In the genomic region with DNA sequence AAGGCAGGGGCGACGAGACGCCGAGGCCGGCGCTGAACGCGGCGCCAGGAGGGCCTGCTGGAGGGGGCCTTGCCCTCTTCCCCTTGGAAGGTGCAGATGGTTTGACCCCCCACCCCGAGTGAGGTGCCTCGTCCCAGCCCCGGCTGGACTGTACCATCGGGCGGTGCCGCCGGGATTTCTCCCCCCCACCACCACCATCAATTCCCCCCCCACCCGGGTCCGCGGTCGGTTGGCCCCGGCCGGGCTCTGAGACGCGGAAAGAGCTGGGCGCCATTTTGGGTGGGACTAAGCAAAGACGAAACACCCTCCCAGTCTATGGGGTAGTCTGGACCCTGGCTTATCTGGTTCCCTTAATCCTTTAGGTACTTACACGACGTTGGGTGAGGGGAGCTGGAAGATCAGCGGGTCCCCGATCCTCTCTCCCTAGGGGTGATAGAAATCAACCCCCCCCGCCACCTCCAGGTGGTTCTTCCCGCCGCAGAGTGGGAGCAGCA, we compare ENCODE assay signal across 1 cellular context.
TF ChIP-seq lines count a peak whose summit lies in the region.

A gene with protein sequence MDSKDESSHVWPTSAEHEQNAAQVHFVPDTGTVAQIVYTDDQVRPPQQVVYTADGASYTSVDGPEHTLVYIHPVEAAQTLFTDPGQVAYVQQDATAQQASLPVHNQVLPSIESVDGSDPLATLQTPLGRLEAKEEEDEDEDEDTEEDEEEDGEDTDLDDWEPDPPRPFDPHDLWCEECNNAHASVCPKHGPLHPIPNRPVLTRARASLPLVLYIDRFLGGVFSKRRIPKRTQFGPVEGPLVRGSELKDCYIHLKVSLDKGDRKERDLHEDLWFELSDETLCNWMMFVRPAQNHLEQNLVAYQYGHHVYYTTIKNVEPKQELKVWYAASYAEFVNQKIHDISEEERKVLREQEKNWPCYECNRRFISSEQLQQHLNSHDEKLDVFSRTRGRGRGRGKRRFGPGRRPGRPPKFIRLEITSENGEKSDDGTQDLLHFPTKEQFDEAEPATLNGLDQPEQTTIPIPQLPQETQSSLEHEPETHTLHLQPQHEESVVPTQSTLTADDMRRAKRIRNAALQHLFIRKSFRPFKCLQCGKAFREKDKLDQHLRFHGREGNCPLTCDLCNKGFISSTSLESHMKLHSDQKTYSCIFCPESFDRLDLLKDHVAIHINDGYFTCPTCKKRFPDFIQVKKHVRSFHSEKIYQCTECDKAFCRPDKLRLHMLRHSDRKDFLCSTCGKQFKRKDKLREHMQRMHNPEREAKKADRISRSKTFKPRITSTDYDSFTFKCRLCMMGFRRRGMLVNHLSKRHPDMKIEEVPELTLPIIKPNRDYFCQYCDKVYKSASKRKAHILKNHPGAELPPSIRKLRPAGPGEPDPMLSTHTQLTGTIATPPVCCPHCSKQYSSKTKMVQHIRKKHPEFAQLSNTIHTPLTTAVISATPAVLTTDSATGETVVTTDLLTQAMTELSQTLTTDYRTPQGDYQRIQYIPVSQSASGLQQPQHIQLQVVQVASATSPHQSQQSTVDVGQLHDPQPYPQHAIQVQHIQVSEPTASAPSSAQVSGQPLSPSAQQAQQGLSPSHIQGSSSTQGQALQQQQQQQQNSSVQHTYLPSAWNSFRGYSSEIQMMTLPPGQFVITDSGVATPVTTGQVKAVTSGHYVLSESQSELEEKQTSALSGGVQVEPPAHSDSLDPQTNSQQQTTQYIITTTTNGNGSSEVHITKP (minus strand): TSS at position 484 of the 494 bp plus-strand sequence. CDS start 41,871 bp downstream, outside the sequence.

TF ChIP-seq in HepG2, 621 proteins besides CTCF, POLR2A, EP300 and RAD21 (continues in another document):
- TF ChIP-seq SP2 (CRISPR knock-in tag; IDR thresholded peaks at IDR 0.05) = peak; percentile 40; the same call in 1 of the 2 replicates
- TF ChIP-seq XRCC5 (optimal IDR thresholded peaks at IDR 0.05; ENCODE audit: low read length) = peak; percentile 10
- TF ChIP-seq TBL1XR1 (IDR thresholded peaks at IDR 0.05; ENCODE audit: borderline replicate concordance, low read length, partially characterized antibody) = peak; percentile 42
- TF ChIP-seq, protein P1, sequence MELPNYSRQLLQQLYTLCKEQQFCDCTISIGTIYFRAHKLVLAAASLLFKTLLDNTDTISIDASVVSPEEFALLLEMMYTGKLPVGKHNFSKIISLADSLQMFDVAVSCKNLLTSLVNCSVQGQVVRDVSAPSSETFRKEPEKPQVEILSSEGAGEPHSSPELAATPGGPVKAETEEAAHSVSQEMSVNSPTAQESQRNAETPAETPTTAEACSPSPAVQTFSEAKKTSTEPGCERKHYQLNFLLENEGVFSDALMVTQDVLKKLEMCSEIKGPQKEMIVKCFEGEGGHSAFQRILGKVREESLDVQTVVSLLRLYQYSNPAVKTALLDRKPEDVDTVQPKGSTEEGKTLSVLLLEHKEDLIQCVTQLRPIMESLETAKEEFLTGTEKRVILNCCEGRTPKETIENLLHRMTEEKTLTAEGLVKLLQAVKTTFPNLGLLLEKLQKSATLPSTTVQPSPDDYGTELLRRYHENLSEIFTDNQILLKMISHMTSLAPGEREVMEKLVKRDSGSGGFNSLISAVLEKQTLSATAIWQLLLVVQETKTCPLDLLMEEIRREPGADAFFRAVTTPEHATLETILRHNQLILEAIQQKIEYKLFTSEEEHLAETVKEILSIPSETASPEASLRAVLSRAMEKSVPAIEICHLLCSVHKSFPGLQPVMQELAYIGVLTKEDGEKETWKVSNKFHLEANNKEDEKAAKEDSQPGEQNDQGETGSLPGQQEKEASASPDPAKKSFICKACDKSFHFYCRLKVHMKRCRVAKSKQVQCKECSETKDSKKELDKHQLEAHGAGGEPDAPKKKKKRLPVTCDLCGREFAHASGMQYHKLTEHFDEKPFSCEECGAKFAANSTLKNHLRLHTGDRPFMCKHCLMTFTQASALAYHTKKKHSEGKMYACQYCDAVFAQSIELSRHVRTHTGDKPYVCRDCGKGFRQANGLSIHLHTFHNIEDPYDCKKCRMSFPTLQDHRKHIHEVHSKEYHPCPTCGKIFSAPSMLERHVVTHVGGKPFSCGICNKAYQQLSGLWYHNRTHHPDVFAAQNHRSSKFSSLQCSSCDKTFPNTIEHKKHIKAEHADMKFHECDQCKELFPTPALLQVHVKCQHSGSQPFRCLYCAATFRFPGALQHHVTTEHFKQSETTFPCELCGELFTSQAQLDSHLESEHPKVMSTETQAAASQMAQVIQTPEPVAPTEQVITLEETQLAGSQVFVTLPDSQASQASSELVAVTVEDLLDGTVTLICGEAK (IDR thresholded peaks at IDR 0.05) = no peak
- TF ChIP-seq, protein P1 (CRISPR knock-in tag; IDR thresholded peaks at IDR 0.05) = no peak
- TF ChIP-seq ZKSCAN8 (CRISPR knock-in tag; IDR thresholded peaks at IDR 0.05; ENCODE audit: borderline replicate concordance) = no peak
- TF ChIP-seq PCBP1 (IDR thresholded peaks at IDR 0.05; ENCODE audit: borderline replicate concordance, low read depth, low read length) = peak; percentile 86; the same call in 1 of the 2 replicates
- 0 out of 2 replicates have a peak, but pooled peaks have one; percentile 27 for TF ChIP-seq RXRB (CRISPR knock-in tag; IDR thresholded peaks at IDR 0.05; ENCODE audit: borderline replicate concordance)
- TF ChIP-seq, protein P2, sequence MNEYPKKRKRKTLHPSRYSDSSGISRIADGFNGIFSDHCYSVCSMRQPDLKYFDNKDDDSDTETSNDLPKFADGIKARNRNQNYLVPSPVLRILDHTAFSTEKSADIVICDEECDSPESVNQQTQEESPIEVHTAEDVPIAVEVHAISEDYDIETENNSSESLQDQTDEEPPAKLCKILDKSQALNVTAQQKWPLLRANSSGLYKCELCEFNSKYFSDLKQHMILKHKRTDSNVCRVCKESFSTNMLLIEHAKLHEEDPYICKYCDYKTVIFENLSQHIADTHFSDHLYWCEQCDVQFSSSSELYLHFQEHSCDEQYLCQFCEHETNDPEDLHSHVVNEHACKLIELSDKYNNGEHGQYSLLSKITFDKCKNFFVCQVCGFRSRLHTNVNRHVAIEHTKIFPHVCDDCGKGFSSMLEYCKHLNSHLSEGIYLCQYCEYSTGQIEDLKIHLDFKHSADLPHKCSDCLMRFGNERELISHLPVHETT (CRISPR knock-in tag; conservative IDR thresholded peaks at IDR 0.05) = peak; percentile 63
- TF ChIP-seq, protein P3, sequence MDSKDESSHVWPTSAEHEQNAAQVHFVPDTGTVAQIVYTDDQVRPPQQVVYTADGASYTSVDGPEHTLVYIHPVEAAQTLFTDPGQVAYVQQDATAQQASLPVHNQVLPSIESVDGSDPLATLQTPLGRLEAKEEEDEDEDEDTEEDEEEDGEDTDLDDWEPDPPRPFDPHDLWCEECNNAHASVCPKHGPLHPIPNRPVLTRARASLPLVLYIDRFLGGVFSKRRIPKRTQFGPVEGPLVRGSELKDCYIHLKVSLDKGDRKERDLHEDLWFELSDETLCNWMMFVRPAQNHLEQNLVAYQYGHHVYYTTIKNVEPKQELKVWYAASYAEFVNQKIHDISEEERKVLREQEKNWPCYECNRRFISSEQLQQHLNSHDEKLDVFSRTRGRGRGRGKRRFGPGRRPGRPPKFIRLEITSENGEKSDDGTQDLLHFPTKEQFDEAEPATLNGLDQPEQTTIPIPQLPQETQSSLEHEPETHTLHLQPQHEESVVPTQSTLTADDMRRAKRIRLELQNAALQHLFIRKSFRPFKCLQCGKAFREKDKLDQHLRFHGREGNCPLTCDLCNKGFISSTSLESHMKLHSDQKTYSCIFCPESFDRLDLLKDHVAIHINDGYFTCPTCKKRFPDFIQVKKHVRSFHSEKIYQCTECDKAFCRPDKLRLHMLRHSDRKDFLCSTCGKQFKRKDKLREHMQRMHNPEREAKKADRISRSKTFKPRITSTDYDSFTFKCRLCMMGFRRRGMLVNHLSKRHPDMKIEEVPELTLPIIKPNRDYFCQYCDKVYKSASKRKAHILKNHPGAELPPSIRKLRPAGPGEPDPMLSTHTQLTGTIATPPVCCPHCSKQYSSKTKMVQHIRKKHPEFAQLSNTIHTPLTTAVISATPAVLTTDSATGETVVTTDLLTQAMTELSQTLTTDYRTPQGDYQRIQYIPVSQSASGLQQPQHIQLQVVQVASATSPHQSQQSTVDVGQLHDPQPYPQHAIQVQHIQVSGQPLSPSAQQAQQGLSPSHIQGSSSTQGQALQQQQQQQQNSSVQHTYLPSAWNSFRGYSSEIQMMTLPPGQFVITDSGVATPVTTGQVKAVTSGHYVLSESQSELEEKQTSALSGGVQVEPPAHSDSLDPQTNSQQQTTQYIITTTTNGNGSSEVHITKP (CRISPR knock-in tag; IDR thresholded peaks at IDR 0.05; ENCODE audit: low read depth) = peak; percentile 98
- no peak for TF ChIP-seq ATM (IDR thresholded peaks at IDR 0.05; ENCODE audit: borderline replicate concordance)
- TF ChIP-seq PHF5A (CRISPR knock-in tag; IDR thresholded peaks at IDR 0.05; ENCODE audit: low read depth, unreplicated experiment) = peak; percentile 6
- TF ChIP-seq, protein P4, sequence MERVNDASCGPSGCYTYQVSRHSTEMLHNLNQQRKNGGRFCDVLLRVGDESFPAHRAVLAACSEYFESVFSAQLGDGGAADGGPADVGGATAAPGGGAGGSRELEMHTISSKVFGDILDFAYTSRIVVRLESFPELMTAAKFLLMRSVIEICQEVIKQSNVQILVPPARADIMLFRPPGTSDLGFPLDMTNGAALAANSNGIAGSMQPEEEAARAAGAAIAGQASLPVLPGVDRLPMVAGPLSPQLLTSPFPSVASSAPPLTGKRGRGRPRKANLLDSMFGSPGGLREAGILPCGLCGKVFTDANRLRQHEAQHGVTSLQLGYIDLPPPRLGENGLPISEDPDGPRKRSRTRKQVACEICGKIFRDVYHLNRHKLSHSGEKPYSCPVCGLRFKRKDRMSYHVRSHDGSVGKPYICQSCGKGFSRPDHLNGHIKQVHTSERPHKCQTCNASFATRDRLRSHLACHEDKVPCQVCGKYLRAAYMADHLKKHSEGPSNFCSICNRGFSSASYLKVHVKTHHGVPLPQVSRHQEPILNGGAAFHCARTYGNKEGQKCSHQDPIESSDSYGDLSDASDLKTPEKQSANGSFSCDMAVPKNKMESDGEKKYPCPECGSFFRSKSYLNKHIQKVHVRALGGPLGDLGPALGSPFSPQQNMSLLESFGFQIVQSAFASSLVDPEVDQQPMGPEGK (CRISPR knock-in tag; IDR thresholded peaks at IDR 0.05) = peak; percentile 98
- peak; percentile 42; the same call in 1 of the 2 replicates for TF ChIP-seq HDAC1 (CRISPR knock-in tag; IDR thresholded peaks at IDR 0.05)
- TF ChIP-seq, protein P5, sequence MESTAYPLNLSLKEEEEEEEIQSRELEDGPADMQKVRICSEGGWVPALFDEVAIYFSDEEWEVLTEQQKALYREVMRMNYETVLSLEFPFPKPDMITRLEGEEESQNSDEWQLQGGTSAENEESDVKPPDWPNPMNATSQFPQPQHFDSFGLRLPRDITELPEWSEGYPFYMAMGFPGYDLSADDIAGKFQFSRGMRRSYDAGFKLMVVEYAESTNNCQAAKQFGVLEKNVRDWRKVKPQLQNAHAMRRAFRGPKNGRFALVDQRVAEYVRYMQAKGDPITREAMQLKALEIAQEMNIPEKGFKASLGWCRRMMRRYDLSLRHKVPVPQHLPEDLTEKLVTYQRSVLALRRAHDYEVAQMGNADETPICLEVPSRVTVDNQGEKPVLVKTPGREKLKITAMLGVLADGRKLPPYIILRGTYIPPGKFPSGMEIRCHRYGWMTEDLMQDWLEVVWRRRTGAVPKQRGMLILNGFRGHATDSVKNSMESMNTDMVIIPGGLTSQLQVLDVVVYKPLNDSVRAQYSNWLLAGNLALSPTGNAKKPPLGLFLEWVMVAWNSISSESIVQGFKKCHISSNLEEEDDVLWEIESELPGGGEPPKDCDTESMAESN (CRISPR knock-in tag; conservative IDR thresholded peaks at IDR 0.05) = peak; percentile 52; the same call in 1 of the 2 replicates
- TF ChIP-seq ZBTB38 (CRISPR knock-in tag; IDR thresholded peaks at IDR 0.05) = peak; percentile 57; the same call in 1 of the 2 replicates
- TF ChIP-seq, protein P6, sequence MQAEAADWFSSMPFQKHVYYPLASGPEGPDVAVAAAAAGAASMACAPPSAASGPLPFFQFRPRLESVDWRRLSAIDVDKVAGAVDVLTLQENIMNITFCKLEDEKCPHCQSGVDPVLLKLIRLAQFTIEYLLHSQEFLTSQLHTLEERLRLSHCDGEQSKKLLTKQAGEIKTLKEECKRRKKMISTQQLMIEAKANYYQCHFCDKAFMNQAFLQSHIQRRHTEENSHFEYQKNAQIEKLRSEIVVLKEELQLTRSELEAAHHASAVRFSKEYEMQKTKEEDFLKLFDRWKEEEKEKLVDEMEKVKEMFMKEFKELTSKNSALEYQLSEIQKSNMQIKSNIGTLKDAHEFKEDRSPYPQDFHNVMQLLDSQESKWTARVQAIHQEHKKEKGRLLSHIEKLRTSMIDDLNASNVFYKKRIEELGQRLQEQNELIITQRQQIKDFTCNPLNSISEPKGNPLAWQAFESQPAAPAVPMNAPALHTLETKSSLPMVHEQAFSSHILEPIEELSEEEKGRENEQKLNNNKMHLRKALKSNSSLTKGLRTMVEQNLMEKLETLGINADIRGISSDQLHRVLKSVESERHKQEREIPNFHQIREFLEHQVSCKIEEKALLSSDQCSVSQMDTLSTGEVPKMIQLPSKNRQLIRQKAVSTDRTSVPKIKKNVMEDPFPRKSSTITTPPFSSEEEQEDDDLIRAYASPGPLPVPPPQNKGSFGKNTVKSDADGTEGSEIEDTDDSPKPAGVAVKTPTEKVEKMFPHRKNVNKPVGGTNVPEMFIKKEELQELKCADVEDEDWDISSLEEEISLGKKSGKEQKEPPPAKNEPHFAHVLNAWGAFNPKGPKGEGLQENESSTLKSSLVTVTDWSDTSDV (CRISPR knock-in tag; IDR thresholded peaks at IDR 0.05) = 0 out of 2 replicates have a peak, but pooled peaks have one; percentile 0
- no peak for TF ChIP-seq MAFF (IDR thresholded peaks at IDR 0.05; ENCODE audit: low read depth, low read length)
